ENCODE assay signal across 8 cellular contexts in the genomic region with DNA sequence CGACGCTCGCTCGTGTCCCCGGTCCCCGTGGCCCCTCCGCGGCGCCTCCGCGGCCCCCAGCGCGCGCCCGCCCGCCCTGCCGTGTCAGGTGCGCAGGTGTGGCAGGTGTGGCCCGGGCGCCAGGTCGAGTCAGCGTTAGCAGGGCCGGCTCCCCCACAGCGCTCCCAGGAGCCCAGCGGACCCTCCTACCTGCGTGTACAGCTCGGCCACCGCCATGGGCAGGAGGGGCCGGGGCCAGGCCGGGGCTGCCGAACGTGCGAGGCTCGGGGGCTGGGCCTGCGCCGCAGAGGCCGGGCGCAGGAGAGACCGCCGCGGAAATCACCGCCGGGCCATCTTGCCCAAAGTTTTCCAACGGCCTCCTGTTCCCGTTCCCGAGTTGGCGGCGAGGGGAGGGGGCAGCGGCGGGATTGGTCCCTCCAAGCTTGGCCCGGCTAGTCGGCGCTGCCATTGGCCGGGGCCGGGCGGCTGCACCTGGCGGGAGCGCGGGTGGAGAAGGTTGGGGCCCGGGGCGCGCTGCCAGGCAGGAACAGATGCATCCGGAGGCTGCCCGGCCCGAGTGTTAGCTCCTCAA. TPM values are rescaled to one million over a fixed set of nuclear protein-coding genes. Genes with fewer than 3 reads are reported as not detected.
DNase-seq lines count a peak whose midpoint lies in the region; ATAC-seq and TF ChIP-seq lines count a peak whose summit lies in the region.

A gene with protein sequence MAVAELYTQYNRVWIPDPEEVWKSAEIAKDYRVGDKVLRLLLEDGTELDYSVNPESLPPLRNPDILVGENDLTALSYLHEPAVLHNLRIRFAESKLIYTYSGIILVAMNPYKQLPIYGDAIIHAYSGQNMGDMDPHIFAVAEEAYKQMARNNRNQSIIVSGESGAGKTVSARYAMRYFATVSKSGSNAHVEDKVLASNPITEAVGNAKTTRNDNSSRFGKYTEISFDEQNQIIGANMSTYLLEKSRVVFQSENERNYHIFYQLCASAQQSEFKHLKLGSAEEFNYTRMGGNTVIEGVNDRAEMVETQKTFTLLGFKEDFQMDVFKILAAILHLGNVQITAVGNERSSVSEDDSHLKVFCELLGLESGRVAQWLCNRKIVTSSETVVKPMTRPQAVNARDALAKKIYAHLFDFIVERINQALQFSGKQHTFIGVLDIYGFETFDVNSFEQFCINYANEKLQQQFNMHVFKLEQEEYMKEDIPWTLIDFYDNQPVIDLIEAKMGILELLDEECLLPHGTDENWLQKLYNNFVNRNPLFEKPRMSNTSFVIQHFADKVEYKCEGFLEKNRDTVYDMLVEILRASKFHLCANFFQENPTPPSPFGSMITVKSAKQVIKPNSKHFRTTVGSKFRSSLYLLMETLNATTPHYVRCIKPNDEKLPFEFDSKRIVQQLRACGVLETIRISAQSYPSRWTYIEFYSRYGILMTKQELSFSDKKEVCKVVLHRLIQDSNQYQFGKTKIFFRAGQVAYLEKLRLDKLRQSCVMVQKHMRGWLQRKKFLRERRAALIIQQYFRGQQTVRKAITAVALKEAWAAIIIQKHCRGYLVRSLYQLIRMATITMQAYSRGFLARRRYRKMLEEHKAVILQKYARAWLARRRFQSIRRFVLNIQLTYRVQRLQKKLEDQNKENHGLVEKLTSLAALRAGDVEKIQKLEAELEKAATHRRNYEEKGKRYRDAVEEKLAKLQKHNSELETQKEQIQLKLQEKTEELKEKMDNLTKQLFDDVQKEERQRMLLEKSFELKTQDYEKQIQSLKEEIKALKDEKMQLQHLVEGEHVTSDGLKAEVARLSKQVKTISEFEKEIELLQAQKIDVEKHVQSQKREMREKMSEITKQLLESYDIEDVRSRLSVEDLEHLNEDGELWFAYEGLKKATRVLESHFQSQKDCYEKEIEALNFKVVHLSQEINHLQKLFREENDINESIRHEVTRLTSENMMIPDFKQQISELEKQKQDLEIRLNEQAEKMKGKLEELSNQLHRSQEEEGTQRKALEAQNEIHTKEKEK (N-terminal part only) (minus strand): TSS at position 384 of the 571 bp plus-strand sequence. CDS start 168 bp downstream, at position 216.

- H3K4me3 ChIP-seq in ascending aorta (peak within 1 kb of the TSS; percentile 47 to 64), hepatocyte (peak within 1 kb of the TSS; percentile 56)

- H3K4me1 ChIP-seq in ascending aorta (peaks cover 5 to 6% of the 10 kb centered on the region in 2 donors), hepatocyte (ENCODE audit: insufficient read depth) (peaks cover under 1% of the 10 kb centered on the region)

- 1% methylated on average over 16 of the region's 65 CpGs for WGBS in hepatocyte (ENCODE audit: low lambda C conversion rate, missing lambda C conversion rate)

- no peaks in the 10 kb centered on the region for H3K9me3 ChIP-seq in ascending aorta
- H3K9me3 ChIP-seq in hepatocyte (ENCODE audit: low read depth) = no peaks in the 10 kb centered on the region

- H3K27me3 Mint-ChIP-seq in activated CD4-positive, alpha-beta memory T cell treated with anti-CD3 and anti-CD28 coated beads for 36 hours = peaks cover 27% of the 10 kb centered on the region
- peaks cover 55% of the 10 kb centered on the region for H3K27me3 Mint-ChIP-seq in activated CD4-positive, alpha-beta memory T cell treated with anti-CD3 and anti-CD28 coated beads, Interleukin-2, amount 10 ng/mL, durations not matched to agents 7 days and 5 days

- ATAC-seq in GM19455 (IDR thresholded peaks at IDR 0.05; ENCODE audit: unreplicated experiment) = no peak
- ATAC-seq in HG03378 (IDR thresholded peaks at IDR 0.05; ENCODE audit: unreplicated experiment) = no peak

- H3K36me3 Mint-ChIP-seq in activated CD4-positive, alpha-beta memory T cell treated with anti-CD3 and anti-CD28 coated beads for 36 hours = no peaks in the 10 kb centered on the region
- H3K36me3 Mint-ChIP-seq in activated CD4-positive, alpha-beta memory T cell treated with anti-CD3 and anti-CD28 coated beads, Interleukin-2, amount 10 ng/mL, durations not matched to agents 7 days and 5 days (ENCODE audit: low read depth) = no peaks in the 10 kb centered on the region

- H3K27me3 ChIP-seq in ascending aorta (peaks cover 8% of the 10 kb centered on the region), hepatocyte (no peaks in the 10 kb centered on the region)

- no peak within 1 kb of the TSS for H3K4me3 Mint-ChIP-seq in activated CD4-positive, alpha-beta memory T cell treated with anti-CD3 and anti-CD28 coated beads for 36 hours
- no peak within 1 kb of the TSS for H3K4me3 Mint-ChIP-seq in activated CD4-positive, alpha-beta memory T cell treated with anti-CD3 and anti-CD28 coated beads, Interleukin-2, amount 10 ng/mL, durations not matched to agents 7 days and 5 days

- H3K27ac ChIP-seq in ascending aorta (no peak within 1 kb of the TSS), hepatocyte (peak within 1 kb of the TSS; percentile 68)

- TF ChIP-seq CTCF in ascending aorta (IDR thresholded peaks at IDR 0.05) (no peak), hepatocyte (IDR thresholded peaks at IDR 0.05; ENCODE audit: poor library complexity) (no peak)

- no peaks in the 10 kb centered on the region for H3K9me2 ChIP-seq in hepatocyte (replicated peaks; ENCODE audit: insufficient read depth)

- H3K4me2 ChIP-seq in hepatocyte = peak within 1 kb of the TSS; percentile 95

- peaks cover 6% of the 10 kb centered on the region for H3K79me2 ChIP-seq in hepatocyte

- no peaks in the 10 kb centered on the region for H3K9me3 Mint-ChIP-seq in activated CD4-positive, alpha-beta memory T cell treated with anti-CD3 and anti-CD28 coated beads for 36 hours
- no peaks in the 10 kb centered on the region for H3K9me3 Mint-ChIP-seq in activated CD4-positive, alpha-beta memory T cell treated with anti-CD3 and anti-CD28 coated beads, Interleukin-2, amount 10 ng/mL, durations not matched to agents 7 days and 5 days

- CTCF ChIA-PET in activated CD4-positive, alpha-beta memory T cell treated with anti-CD3 and anti-CD28 coated beads for 36 hours (lab: Charles Lee) = no interaction called here
- CTCF ChIA-PET in activated CD4-positive, alpha-beta memory T cell treated with anti-CD3 and anti-CD28 coated beads, Interleukin-2, amount 10 ng/mL, durations not matched to agents 7 days and 5 days (lab: Charles Lee) = no interaction called here

- intact Hi-C loops in activated CD4-positive, alpha-beta memory T cell treated with anti-CD3 and anti-CD28 coated beads for 36 hours (cut with micrococcal nuclease) = no loop called here
- intact Hi-C loops in ascending aorta (cut with DNase I) = no loop called here

- no peaks in the 10 kb centered on the region for H3K36me3 ChIP-seq in ascending aorta
- no peaks in the 10 kb centered on the region for H3K36me3 ChIP-seq in hepatocyte (replicated peaks; ENCODE audit: insufficient read depth, low read depth)

- DNase-seq in activated CD4-positive, alpha-beta memory T cell treated with anti-CD3 and anti-CD28 coated beads for 36 hours = peak; percentile 23
- no peak for DNase-seq in activated CD4-positive, alpha-beta memory T cell treated with anti-CD3 and anti-CD28 coated beads, Interleukin-2, amount 10 ng/mL, durations not matched to agents 7 days and 5 days
- peak; percentile 39 for DNase-seq in NCI-H2107 treated with DMSO at 0.1 percent for 48 hours (lab: John Stamatoyannopoulos, UW; ENCODE audit: unreplicated experiment)
- peak in 1 of 2 donors; percentile 70 for DNase-seq in ascending aorta (ENCODE audit: low spot score in 2 of 2)
- peak; percentile 85 for DNase-seq in hepatocyte (ENCODE audit: low spot score)
- DNase-seq in pulmonary artery endothelial cell (ENCODE audit: low read depth, low spot score) = peak; percentile 81

- H2AFZ ChIP-seq in hepatocyte = peak within 1 kb of the TSS; percentile 83

- H3K4me1 Mint-ChIP-seq in activated CD4-positive, alpha-beta memory T cell treated with anti-CD3 and anti-CD28 coated beads for 36 hours (ENCODE audit: low read depth) = peaks cover 5% of the 10 kb centered on the region
- H3K4me1 Mint-ChIP-seq in activated CD4-positive, alpha-beta memory T cell treated with anti-CD3 and anti-CD28 coated beads, Interleukin-2, amount 10 ng/mL, durations not matched to agents 7 days and 5 days = peaks cover 23% of the 10 kb centered on the region

- H3K27ac Mint-ChIP-seq in activated CD4-positive, alpha-beta memory T cell treated with anti-CD3 and anti-CD28 coated beads for 36 hours = no peak within 1 kb of the TSS
- no peak within 1 kb of the TSS for H3K27ac Mint-ChIP-seq in activated CD4-positive, alpha-beta memory T cell treated with anti-CD3 and anti-CD28 coated beads, Interleukin-2, amount 10 ng/mL, durations not matched to agents 7 days and 5 days

- POLR2A ChIA-PET in activated CD4-positive, alpha-beta memory T cell treated with anti-CD3 and anti-CD28 coated beads for 36 hours (lab: Charles Lee) = interaction anchor here (1.0 kb wide), 1 partner anchor 34 kb away, joined by 3 read pairs; no protein-coding TSS in a partner anchor
- POLR2A ChIA-PET in activated CD4-positive, alpha-beta memory T cell treated with anti-CD3 and anti-CD28 coated beads, Interleukin-2, amount 10 ng/mL, durations not matched to agents 7 days and 5 days (lab: Charles Lee) = interaction anchor here (0.6 to 1.6 kb wide), 4 partner anchors 8 to 33 kb away, joined by 3 to 5 read pairs (median 3); no protein-coding TSS in a partner anchor

- H4K20me1 ChIP-seq in hepatocyte (ENCODE audit: insufficient read depth, poor library complexity, severe bottlenecking) = no peaks in the 10 kb centered on the region

RNA-seq across cellular contexts. Expression of the gene that starts here (rescaled TPM):
- under 1 TPM; 0.27 to 0.50 TPM for total RNA-seq in activated CD4-positive, alpha-beta memory T cell treated with anti-CD3 and anti-CD28 coated beads for 36 hours
- 1 to 10 TPM; 1.3 to 1.4 TPM for total RNA-seq in activated CD4-positive, alpha-beta memory T cell treated with anti-CD3 and anti-CD28 coated beads, Interleukin-2, amount 10 ng/mL, durations not matched to agents 7 days and 5 days
- total RNA-seq in ascending aorta (11.0 TPM), hepatocyte (15.7 and 18.2 TPM in 2 replicates), pulmonary artery endothelial cell (6.9 and 10.4 TPM in 2 replicates)
- polyA plus RNA-seq in hepatocyte = 6.7 and 10.2 TPM in 2 replicates

Comparison
In these comparisons a context has a peak if more than half of its experiments do, and no peak if none do; other contexts are left out.
1. Peak in DNase-seq in activated CD4-positive, alpha-beta memory T cell treated with anti-CD3 and anti-CD28 coated beads for 36 hours; RNA of the gene not detected or under 1 TPM.